In genomic region chr4:15778742-15779231, GRCh38 we compare ENCODE assay signal across 8 cellular contexts. TPM values are rescaled to one million over a fixed set of nuclear protein-coding genes. Genes with fewer than 3 reads are reported as not detected.
A peak's percentile ranks its signal among the peaks of the same experiment; 100 is the strongest.
DNase-seq lines count a peak whose midpoint lies in the region; ATAC-seq, FAIRE-seq and TF ChIP-seq lines count a peak whose summit lies in the region.

No MANE protein-coding gene starts in this region.

- BruUV-seq in endothelial cell of umbilical vein (replicated peaks; lab: Mats Ljungman, UMichigan) = no TSS peak

- TF ChIP-seq POLR2A in endothelial cell of umbilical vein (IDR thresholded peaks at IDR 0.05; ENCODE audit: low read depth, low read length) = no peak
- no peak for TF ChIP-seq POLR2A in thyroid gland (IDR thresholded peaks at IDR 0.05)

- peak overlapping the region; percentile 94 for H3K4me2 ChIP-seq in endothelial cell of umbilical vein (ENCODE audit: insufficient read depth, low read length)

- no peaks in the 10 kb centered on the region for H3K9me3 ChIP-seq in endothelial cell of umbilical vein (replicated peaks; ENCODE audit: control insufficient read depth, insufficient read depth, low read length)
- no peaks in the 10 kb centered on the region for H3K9me3 ChIP-seq in thyroid gland

- dilution Hi-C loops in endothelial cell of umbilical vein (cut with MboI; ENCODE audit: extremely low pct_ligation_motif_present, low sequenced_read_pairs) = no loop called here

- H3K9me1 ChIP-seq in endothelial cell of umbilical vein (replicated peaks; ENCODE audit: control insufficient read depth, extremely low read depth, insufficient read depth, low read length) = no peaks in the 10 kb centered on the region

- TF ChIP-seq CTCF in endothelial cell of umbilical vein (IDR thresholded peaks at IDR 0.05; ENCODE audit: extremely low read depth in 1 of 2, insufficient read depth in 1 of 2, low read depth in 1 of 2, low read length in 2 of 2) = no peak
- no peak for TF ChIP-seq CTCF in thyroid gland (IDR thresholded peaks at IDR 0.05)

- 1% methylated on average over 13 to 20 of the region's 41 CpGs for WGBS in thyroid gland, 2 donors

- H3K79me2 ChIP-seq in endothelial cell of umbilical vein (ENCODE audit: control insufficient read depth, insufficient read depth, low read length) = no peaks in the 10 kb centered on the region

- H3K4me3 ChIP-seq in endothelial cell of umbilical vein (replicated peaks in 1 of 3; ENCODE audit: insufficient read depth in 1 of 3, low read depth in 1 of 3, low read length in 3 of 3) = peak overlapping the region; percentile 35 to 62 (median 54)
- peak overlapping the region; percentile 1 to 52 (median 43) for H3K4me3 ChIP-seq in thyroid gland (replicated peaks in 1 of 3)

- no peaks in the 10 kb centered on the region for H4K20me1 ChIP-seq in endothelial cell of umbilical vein (replicated peaks; ENCODE audit: control insufficient read depth, extremely low read depth, insufficient read depth, low read length)

- intact Hi-C loops in endothelial cell of umbilical vein (cut with micrococcal nuclease) = no loop called here
- intact Hi-C loops in thyroid gland (cut with DNase I) = no loop called here

- no peak for FAIRE-seq in HTR-8/SVneo (lab: Jason Lieb, UNC)
- FAIRE-seq in endothelial cell of umbilical vein (lab: Jason Lieb, UNC) = no peak

- DNase-seq in EH (ENCODE audit: low read depth) (peak; percentile 38), HTR-8/SVneo (ENCODE audit: insufficient read length, low spot score) (peak; percentile 19), endothelial cell of umbilical vein (ENCODE audit: low read depth, low spot score) (no peak), myocyte (ENCODE audit: low read depth) (peak; percentile 19), thyroid gland (peak; percentile 46 to 53), NCI-H2107 (lab: John Stamatoyannopoulos, UW) (no peak)
- peak; percentile 60 for DNase-seq in activated CD4-positive, alpha-beta T cell treated with anti-CD3 and anti-CD28 coated beads for 48 hours

- H3K27ac ChIP-seq in endothelial cell of umbilical vein (ENCODE audit: insufficient read depth, low read depth, low read length) = no peak overlapping the region
- H3K27ac ChIP-seq in thyroid gland = peak overlapping the region in 1 of 3 donors; percentile 66

- peaks cover 15% of the 10 kb centered on the region for H3K4me1 ChIP-seq in endothelial cell of umbilical vein (ENCODE audit: control insufficient read depth, extremely low read depth, insufficient read depth, low read length)
- peaks cover 4 to 8% of the 10 kb centered on the region in 2 donors for H3K4me1 ChIP-seq in thyroid gland

- H3K36me3 ChIP-seq in endothelial cell of umbilical vein (ENCODE audit: control insufficient read depth in 2 of 2, extremely low read depth in 1 of 2, insufficient read depth in 2 of 2, low read length in 2 of 2) (no peaks in the 10 kb centered on the region), thyroid gland (no peaks in the 10 kb centered on the region)

- peak overlapping the region; percentile 91 for H2AFZ ChIP-seq in endothelial cell of umbilical vein (ENCODE audit: low read depth, low read length)

- POLR2A ChIA-PET in endothelial cell of umbilical vein (lab: Charles Lee) = no interaction called here

- H3K27me3 ChIP-seq in endothelial cell of umbilical vein (ENCODE audit: control insufficient read depth in 2 of 2, insufficient read depth in 2 of 2, low read length in 2 of 2) (peaks cover 26 to 47% of the 10 kb centered on the region in 2 experiments), thyroid gland (no peaks in the 10 kb centered on the region)

- peak overlapping the region; percentile 9 for H3K9ac ChIP-seq in endothelial cell of umbilical vein (replicated peaks; ENCODE audit: extremely low read depth, insufficient read depth, low read length)

- CTCF ChIA-PET in endothelial cell of umbilical vein (lab: Charles Lee) = interaction anchor here (1.0 to 1.6 kb wide), 7 partner anchors 9 to 104 kb away, joined by 3 to 7 read pairs (median 4); no protein-coding TSS in a partner anchor

- ATAC-seq in GM21367 (IDR thresholded peaks at IDR 0.05; ENCODE audit: unreplicated experiment) = peak; percentile 50

TF ChIP-seq in endothelial cell of umbilical vein, 7 proteins besides CTCF, POLR2A, EP300 and RAD21:
- no peak for TF ChIP-seq MYC (IDR thresholded peaks at IDR 0.05; ENCODE audit: low read depth, low read length)
- peak; percentile 64 for TF ChIP-seq EZH2 (IDR thresholded peaks at IDR 0.05; ENCODE audit: borderline replicate concordance, low read depth, low read length, severe bottlenecking)

RNA-seq across cellular contexts. Expression of gene CD38, which starts 0.7 kb away (rescaled TPM):
- 0.31 TPM in 1 of 2 replicates, not detected in the other for total RNA-seq in endothelial cell of umbilical vein
- polyA plus RNA-seq in endothelial cell of umbilical vein = 0.11 and 0.14 TPM in 2 replicates
- 0.08 and 0.09 TPM in 2 replicates for polyA plus RNA-seq in endothelial cell of umbilical vein (2011; cell fraction: cytosol; rRNA removed)
- polyA plus RNA-seq in endothelial cell of umbilical vein (2011; cell fraction: nucleus; rRNA removed) = 0.22 and 0.28 TPM in 2 replicates
- polyA plus RNA-seq in endothelial cell of umbilical vein (2012) = not detected in 2 replicates
- polyA minus RNA-seq in endothelial cell of umbilical vein = 0.21 and 0.27 TPM in 2 replicates
- not detected for polyA minus RNA-seq in endothelial cell of umbilical vein (2011; cell fraction: cytosol; rRNA and poly(A)+ RNA removed)
- polyA minus RNA-seq in endothelial cell of umbilical vein (2011; cell fraction: nucleus; rRNA and poly(A)+ RNA removed) = 0.05 TPM in 1 of 2 replicates, not detected in the other
- total RNA-seq in myocyte = not detected in 2 replicates
- polyA plus RNA-seq in myocyte (2012) = not detected
- total RNA-seq in thyroid gland = 10 to 100 TPM in 2 of 4 donors, 1 to 10 TPM in 2; 3.7 to 13.3 (median 9.5) TPM

Comparison
In these comparisons a context has a peak if more than half of its experiments do, and no peak if none do; other contexts are left out.
1. DNase-seq: peak in EH (single experiment), HTR-8/SVneo (single experiment), activated CD4-positive, alpha-beta T cell treated with anti-CD3 and anti-CD28 coated beads for 48 hours (single experiment), myocyte (single experiment) and thyroid gland (2 of 2); none in endothelial cell of umbilical vein (single experiment) and NCI-H2107 (single experiment).